Comparison of ENCODE assay signal across 1 cellular context in genomic region chr16:2775765-2776499, GRCh38.
TF ChIP-seq lines count a peak whose summit lies in the region.

No MANE protein-coding gene starts in this region.

TF ChIP-seq in SK-N-SH treated with all-trans-retinoic acid at 6 μM for 48 hours, 23 proteins besides CTCF, POLR2A, EP300 and RAD21 (continued from another document):
- TF ChIP-seq, protein P1, sequence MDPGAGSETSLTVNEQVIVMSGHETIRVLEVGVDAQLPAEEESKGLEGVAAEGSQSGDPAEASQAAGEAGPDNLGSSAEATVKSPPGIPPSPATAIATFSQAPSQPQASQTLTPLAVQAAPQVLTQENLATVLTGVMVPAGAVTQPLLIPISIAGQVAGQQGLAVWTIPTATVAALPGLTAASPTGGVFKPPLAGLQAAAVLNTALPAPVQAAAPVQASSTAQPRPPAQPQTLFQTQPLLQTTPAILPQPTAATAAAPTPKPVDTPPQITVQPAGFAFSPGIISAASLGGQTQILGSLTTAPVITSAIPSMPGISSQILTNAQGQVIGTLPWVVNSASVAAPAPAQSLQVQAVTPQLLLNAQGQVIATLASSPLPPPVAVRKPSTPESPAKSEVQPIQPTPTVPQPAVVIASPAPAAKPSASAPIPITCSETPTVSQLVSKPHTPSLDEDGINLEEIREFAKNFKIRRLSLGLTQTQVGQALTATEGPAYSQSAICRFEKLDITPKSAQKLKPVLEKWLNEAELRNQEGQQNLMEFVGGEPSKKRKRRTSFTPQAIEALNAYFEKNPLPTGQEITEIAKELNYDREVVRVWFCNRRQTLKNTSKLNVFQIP (CRISPR knock-in tag; IDR thresholded peaks at IDR 0.05; ENCODE audit: borderline replicate concordance, low read depth) = no peak
- TF ChIP-seq ZFP30 (CRISPR knock-in tag; IDR thresholded peaks at IDR 0.05) = no peak
- no peak for TF ChIP-seq ZFP3 (CRISPR knock-in tag; IDR thresholded peaks at IDR 0.05)
- TF ChIP-seq ZNF70 (CRISPR knock-in tag; IDR thresholded peaks at IDR 0.05) = no peak
- TF ChIP-seq ZNF565 (CRISPR knock-in tag; conservative IDR thresholded peaks at IDR 0.05; ENCODE audit: low read depth) = no peak
- TF ChIP-seq BACH2 (CRISPR knock-in tag; IDR thresholded peaks at IDR 0.05; ENCODE audit: borderline replicate concordance) = no peak
- TF ChIP-seq, protein P2, sequence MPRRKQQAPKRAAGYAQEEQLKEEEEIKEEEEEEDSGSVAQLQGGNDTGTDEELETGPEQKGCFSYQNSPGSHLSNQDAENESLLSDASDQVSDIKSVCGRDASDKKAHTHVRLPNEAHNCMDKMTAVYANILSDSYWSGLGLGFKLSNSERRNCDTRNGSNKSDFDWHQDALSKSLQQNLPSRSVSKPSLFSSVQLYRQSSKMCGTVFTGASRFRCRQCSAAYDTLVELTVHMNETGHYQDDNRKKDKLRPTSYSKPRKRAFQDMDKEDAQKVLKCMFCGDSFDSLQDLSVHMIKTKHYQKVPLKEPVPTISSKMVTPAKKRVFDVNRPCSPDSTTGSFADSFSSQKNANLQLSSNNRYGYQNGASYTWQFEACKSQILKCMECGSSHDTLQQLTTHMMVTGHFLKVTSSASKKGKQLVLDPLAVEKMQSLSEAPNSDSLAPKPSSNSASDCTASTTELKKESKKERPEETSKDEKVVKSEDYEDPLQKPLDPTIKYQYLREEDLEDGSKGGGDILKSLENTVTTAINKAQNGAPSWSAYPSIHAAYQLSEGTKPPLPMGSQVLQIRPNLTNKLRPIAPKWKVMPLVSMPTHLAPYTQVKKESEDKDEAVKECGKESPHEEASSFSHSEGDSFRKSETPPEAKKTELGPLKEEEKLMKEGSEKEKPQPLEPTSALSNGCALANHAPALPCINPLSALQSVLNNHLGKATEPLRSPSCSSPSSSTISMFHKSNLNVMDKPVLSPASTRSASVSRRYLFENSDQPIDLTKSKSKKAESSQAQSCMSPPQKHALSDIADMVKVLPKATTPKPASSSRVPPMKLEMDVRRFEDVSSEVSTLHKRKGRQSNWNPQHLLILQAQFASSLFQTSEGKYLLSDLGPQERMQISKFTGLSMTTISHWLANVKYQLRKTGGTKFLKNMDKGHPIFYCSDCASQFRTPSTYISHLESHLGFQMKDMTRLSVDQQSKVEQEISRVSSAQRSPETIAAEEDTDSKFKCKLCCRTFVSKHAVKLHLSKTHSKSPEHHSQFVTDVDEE (CRISPR knock-in tag; IDR thresholded peaks at IDR 0.05) = no peak
- no peak for TF ChIP-seq ZC3H10 (CRISPR knock-in tag; IDR thresholded peaks at IDR 0.05)
- no peak for TF ChIP-seq SNAI2 (CRISPR knock-in tag; IDR thresholded peaks at IDR 0.05)
- TF ChIP-seq ARNTL (CRISPR knock-in tag; IDR thresholded peaks at IDR 0.05; ENCODE audit: borderline replicate concordance, low read depth) = no peak
- TF ChIP-seq GLIS3 (CRISPR knock-in tag; IDR thresholded peaks at IDR 0.05) = no peak
- no peak for TF ChIP-seq PPARA (CRISPR knock-in tag; IDR thresholded peaks at IDR 0.05; ENCODE audit: borderline replicate concordance)
- no peak for TF ChIP-seq ISL1 (CRISPR knock-in tag; IDR thresholded peaks at IDR 0.05)
- no peak for TF ChIP-seq TCF4 (CRISPR knock-in tag; IDR thresholded peaks at IDR 0.05; ENCODE audit: borderline replicate concordance)
- TF ChIP-seq, protein P3, sequence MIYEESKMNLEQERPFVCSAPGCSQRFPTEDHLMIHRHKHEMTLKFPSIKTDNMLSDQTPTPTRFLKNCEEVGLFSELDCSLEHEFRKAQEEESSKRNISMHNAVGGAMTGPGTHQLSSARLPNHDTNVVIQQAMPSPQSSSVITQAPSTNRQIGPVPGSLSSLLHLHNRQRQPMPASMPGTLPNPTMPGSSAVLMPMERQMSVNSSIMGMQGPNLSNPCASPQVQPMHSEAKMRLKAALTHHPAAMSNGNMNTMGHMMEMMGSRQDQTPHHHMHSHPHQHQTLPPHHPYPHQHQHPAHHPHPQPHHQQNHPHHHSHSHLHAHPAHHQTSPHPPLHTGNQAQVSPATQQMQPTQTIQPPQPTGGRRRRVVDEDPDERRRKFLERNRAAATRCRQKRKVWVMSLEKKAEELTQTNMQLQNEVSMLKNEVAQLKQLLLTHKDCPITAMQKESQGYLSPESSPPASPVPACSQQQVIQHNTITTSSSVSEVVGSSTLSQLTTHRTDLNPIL (CRISPR knock-in tag; IDR thresholded peaks at IDR 0.05; ENCODE audit: low read depth) = no peak
